13 cellular contexts compared by ENCODE assay signal in the genomic region with DNA sequence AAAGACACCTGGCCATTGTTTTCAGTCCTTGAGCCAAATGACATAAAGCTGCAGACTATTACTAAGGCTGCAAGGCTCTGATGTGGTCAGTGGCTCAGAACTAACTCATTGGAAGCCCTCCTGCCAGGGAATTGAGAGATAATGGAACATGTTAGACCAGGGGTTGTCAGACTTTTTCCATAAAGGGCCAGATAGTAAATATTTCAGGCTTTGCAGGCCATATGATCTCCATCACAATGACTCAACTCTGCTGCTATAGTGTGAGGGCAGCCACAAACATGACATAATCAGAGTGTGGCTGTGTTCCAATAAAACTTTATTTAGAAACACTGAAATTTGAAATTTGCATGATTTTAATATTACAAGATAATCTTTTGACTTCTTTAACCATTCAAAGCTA.
DNase-seq lines count a peak whose midpoint lies in the region; TF ChIP-seq lines count a peak whose summit lies in the region.
"Had no signal": no experiment of that assay in that cellular context is flagged by ENCODE, and none has a peak within 500 bp of the region (broad histone marks: within the 10 kb centered on the region; RNA-seq: fewer than 3 reads in every experiment).

No MANE protein-coding gene starts in this region.

- in situ Hi-C loops in brain microvascular endothelial cell (cut with HindIII; ENCODE audit: low pct_ligation_motif_present, low sequenced_read_pairs), result no loop called here
- in situ Hi-C loops in G401 (cut with HindIII; ENCODE audit: low sequenced_read_pairs), result no loop called here

- H3K4me3 ChIP-seq in brain microvascular endothelial cell (ENCODE audit: low read depth, low read length), result no peak overlapping the region

- no peaks in the 10 kb centered on the region for H3K36me3 ChIP-seq in brain microvascular endothelial cell (replicated peaks)
- H3K36me3 ChIP-seq: neutrophil had no signal

- H3K27me3 ChIP-seq in brain microvascular endothelial cell (replicated peaks), result no peaks in the 10 kb centered on the region
- H3K27me3 ChIP-seq: neutrophil had no signal

- DNase-seq in H4 (ENCODE audit: low spot score) (peak; percentile 49), NCI-H2029 treated with DMSO at 0.1 percent for 48 hours (lab: John Stamatoyannopoulos, UW) (peak; percentile 96), brain microvascular endothelial cell (peak; percentile 88), myocyte (ENCODE audit: low read depth) (peak; percentile 28), G401 (ENCODE audit: low spot score) (no peak)
- no peak for DNase-seq in activated CD4-positive, alpha-beta T cell treated with anti-CD3 and anti-CD28 coated beads, Interleukin-2, amount 50 U/mL, for 4 hours
- DNase-seq in NK-92 treated with Interleukin-12 subunit alpha and Interleukin-12 subunit beta, amount 100 ng/mL, for 24 hours (lab: John Stamatoyannopoulos, UW), result no peak
- DNase-seq: activated naive CD4-positive, alpha-beta T cell treated with anti-CD3 and anti-CD28 coated beads, Interleukin-2, amount 50 U/mL, for 16 hours; Calu3; erythroblast; NCI-H1417; NCI-H774 had no signal

- peak overlapping the region; percentile 37 for H3K27ac ChIP-seq in brain microvascular endothelial cell
- H3K27ac ChIP-seq: neutrophil had no signal

- TF ChIP-seq CTCF in brain microvascular endothelial cell (IDR thresholded peaks at IDR 0.05; ENCODE audit: low read depth, low read length, missing control alignments), result no peak

Comparison
In these comparisons a context has a peak if more than half of its experiments do, and no peak if none do; other contexts are left out.
1. DNase-seq: peak in H4 (single experiment), NCI-H2029 treated with DMSO at 0.1 percent for 48 hours (single experiment), brain microvascular endothelial cell (single experiment) and myocyte (single experiment); none in activated CD4-positive, alpha-beta T cell treated with anti-CD3 and anti-CD28 coated beads, Interleukin-2, amount 50 U/mL, for 4 hours (0 of 2), G401 (single experiment) and NK-92 treated with Interleukin-12 subunit alpha and Interleukin-12 subunit beta, amount 100 ng/mL, for 24 hours (single experiment).